Comparison of ENCODE assay signal across 30 cellular contexts in the genomic region with DNA sequence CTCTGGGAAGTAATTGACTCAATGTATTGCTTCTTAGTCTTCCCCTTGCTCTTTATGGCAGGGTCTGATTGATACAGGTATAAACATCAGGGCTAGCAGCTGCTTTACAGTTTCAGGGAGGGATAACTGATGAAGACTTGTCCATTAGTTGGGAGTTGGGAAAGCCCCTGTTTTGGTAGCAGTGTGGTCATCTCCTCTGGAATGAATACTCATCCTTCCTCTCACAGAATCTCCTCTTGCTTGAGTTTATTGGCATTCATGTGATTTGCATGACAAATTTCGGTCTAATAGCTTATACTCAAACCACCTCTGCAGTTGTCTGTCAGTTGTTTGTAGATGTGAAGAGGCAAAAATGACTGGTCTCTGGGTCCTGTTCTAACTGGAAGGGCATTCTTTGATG.
"Had no signal": no experiment of that assay in that cellular context is flagged by ENCODE, and none has a peak within 500 bp of the region (broad histone marks: within the 10 kb centered on the region; RNA-seq: fewer than 3 reads in every experiment).

No MANE protein-coding gene starts in this region.

- H3K4me1 ChIP-seq: breast epithelium, gastrocnemius medialis, heart left ventricle had no signal

- H3K27ac Mint-ChIP-seq: activated CD4-positive, alpha-beta memory T cell treated with anti-CD3 and anti-CD28 coated beads, Interleukin-2, amount 10 ng/mL, durations not matched to agents 7 days and 5 days; activated CD4-positive, alpha-beta T cell treated with anti-CD3 and anti-CD28 coated beads, Interleukin-2, amount 10 ng/mL, durations not matched to agents 7 days and 5 days; activated naive CD4-positive, alpha-beta T cell treated with anti-CD3 and anti-CD28 coated beads, Interleukin-2, amount 10 ng/mL, durations not matched to agents 7 days and 5 days; activated naive CD4-positive, alpha-beta T cell treated with anti-CD3 and anti-CD28 coated beads, Interleukin-2, amount 50 U/mL, for 72 hours; activated naive CD8-positive, alpha-beta T cell treated with anti-CD3 and anti-CD28 coated beads, Interleukin-2, amount 10 ng/mL, durations not matched to agents 7 days and 5 days; activated T-cell treated with anti-CD3 and anti-CD28 coated beads, Interleukin-2, amount 50 U/mL, for 24 hours; activated T-cell treated with anti-CD3 and anti-CD28 coated beads, Interleukin-2, amount 50 U/mL, for 72 hours; brain; dendritic cell treated with granulocyte-macrophage colony-stimulating factor and Interleukin-4, amounts not matched to agents 40 ng/mL and 50 ng/mL, for 4 days had no signal

- H3K9me3 ChIP-seq: ascending aorta, breast epithelium, gastrocnemius medialis, heart left ventricle had no signal

- H3K4me1 Mint-ChIP-seq: activated CD4-positive, alpha-beta memory T cell treated with anti-CD3 and anti-CD28 coated beads, Interleukin-2, amount 10 ng/mL, durations not matched to agents 7 days and 5 days; activated CD4-positive, alpha-beta T cell treated with anti-CD3 and anti-CD28 coated beads, Interleukin-2, amount 10 ng/mL, durations not matched to agents 7 days and 5 days; activated naive CD4-positive, alpha-beta T cell treated with anti-CD3 and anti-CD28 coated beads, Interleukin-2, amount 10 ng/mL, durations not matched to agents 7 days and 5 days; activated naive CD8-positive, alpha-beta T cell treated with anti-CD3 and anti-CD28 coated beads, Interleukin-2, amount 10 ng/mL, durations not matched to agents 7 days and 5 days; central memory CD8-positive, alpha-beta T cell had no signal

- H3K4me3 ChIP-seq: ascending aorta, breast epithelium, cardiac muscle cell, coronary artery, dorsolateral prefrontal cortex, gastrocnemius medialis, heart left ventricle had no signal

- ATAC-seq: activated naive CD4-positive, alpha-beta T cell treated with anti-CD3 and anti-CD28 coated beads, Interleukin-2, amount 50 U/mL, for 72 hours; activated T-cell treated with anti-CD3 and anti-CD28 coated beads, Interleukin-2, amount 50 U/mL, for 72 hours; esophagus mucosa; gastrocnemius medialis; heart left ventricle had no signal

- H3K4me3 Mint-ChIP-seq: activated CD4-positive, alpha-beta memory T cell treated with anti-CD3 and anti-CD28 coated beads, Interleukin-2, amount 10 ng/mL, durations not matched to agents 7 days and 5 days; activated CD4-positive, alpha-beta T cell treated with anti-CD3 and anti-CD28 coated beads, Interleukin-2, amount 10 ng/mL, durations not matched to agents 7 days and 5 days; activated naive CD4-positive, alpha-beta T cell treated with anti-CD3 and anti-CD28 coated beads, Interleukin-2, amount 10 ng/mL, durations not matched to agents 7 days and 5 days; activated naive CD8-positive, alpha-beta T cell treated with anti-CD3 and anti-CD28 coated beads, Interleukin-2, amount 10 ng/mL, durations not matched to agents 7 days and 5 days; activated T-cell treated with anti-CD3 and anti-CD28 coated beads, Interleukin-2, amount 50 U/mL, for 24 hours; activated T-cell treated with anti-CD3 and anti-CD28 coated beads, Interleukin-2, amount 50 U/mL, for 72 hours; brain; central memory CD8-positive, alpha-beta T cell; dendritic cell treated with granulocyte-macrophage colony-stimulating factor and Interleukin-4, amounts not matched to agents 40 ng/mL and 50 ng/mL, for 4 days; endodermal cell had no signal

- H3K36me3 ChIP-seq: ascending aorta, breast epithelium, cardiac muscle cell, gastrocnemius medialis, heart left ventricle had no signal

- DNase-seq: activated CD4-positive, alpha-beta memory T cell treated with anti-CD3 and anti-CD28 coated beads, Interleukin-2, amount 10 ng/mL, durations not matched to agents 7 days and 5 days; activated CD4-positive, alpha-beta T cell treated with anti-CD3 and anti-CD28 coated beads for 1 hour; activated CD4-positive, alpha-beta T cell treated with anti-CD3 and anti-CD28 coated beads for 4 hours; activated CD4-positive, alpha-beta T cell treated with anti-CD3 and anti-CD28 coated beads, Interleukin-2, amount 10 ng/mL, durations not matched to agents 7 days and 5 days; activated CD4-positive, alpha-beta T cell treated with anti-CD3 and anti-CD28 coated beads, Interleukin-2, amount 50 U/mL, for 4 hours; activated CD8-positive, alpha-beta memory T cell treated with anti-CD3 and anti-CD28 coated beads, Interleukin-2, amount 50 U/mL, for 48 hours; activated gamma-delta T cell; activated naive CD4-positive, alpha-beta T cell; activated naive CD4-positive, alpha-beta T cell treated with anti-CD3 and anti-CD28 coated beads, Interleukin-2, amount 10 ng/mL, durations not matched to agents 7 days and 5 days; activated naive CD8-positive, alpha-beta T cell treated with anti-CD3 and anti-CD28 coated beads, Interleukin-2, amount 10 ng/mL, durations not matched to agents 7 days and 5 days; activated T-cell treated with anti-CD3 and anti-CD28 coated beads for 4 hours; activated T-cell treated with anti-CD3 and anti-CD28 coated beads, Interleukin-2, amount 50 U/mL, for 24 hours; activated T-cell treated with anti-CD3 and anti-CD28 coated beads, Interleukin-2, amount 50 U/mL, for 72 hours; dorsolateral prefrontal cortex; effector memory CD4-positive, alpha-beta T cell; endodermal cell; foreskin fibroblast; gastrocnemius medialis; glutamatergic neuron; heart left ventricle; T-helper 2 cell had no signal

- H3K36me3 Mint-ChIP-seq: activated naive CD4-positive, alpha-beta T cell treated with anti-CD3 and anti-CD28 coated beads, Interleukin-2, amount 10 ng/mL, durations not matched to agents 7 days and 5 days; activated naive CD4-positive, alpha-beta T cell treated with anti-CD3 and anti-CD28 coated beads, Interleukin-2, amount 50 U/mL, for 72 hours; activated naive CD8-positive, alpha-beta T cell treated with anti-CD3 and anti-CD28 coated beads, Interleukin-2, amount 10 ng/mL, durations not matched to agents 7 days and 5 days; brain had no signal

- H3K27ac ChIP-seq: ascending aorta, breast epithelium, cardiac muscle cell, coronary artery, dorsolateral prefrontal cortex, gastrocnemius medialis, heart left ventricle had no signal

- H3K27me3 ChIP-seq: ascending aorta, breast epithelium, cardiac muscle cell, dorsolateral prefrontal cortex, gastrocnemius medialis, heart left ventricle had no signal

- H3K9me3 Mint-ChIP-seq: activated CD4-positive, alpha-beta T cell treated with anti-CD3 and anti-CD28 coated beads, Interleukin-2, amount 10 ng/mL, durations not matched to agents 7 days and 5 days; brain; dendritic cell treated with granulocyte-macrophage colony-stimulating factor and Interleukin-4, amounts not matched to agents 40 ng/mL and 50 ng/mL, for 4 days; endodermal cell had no signal

- H3K27me3 Mint-ChIP-seq: activated CD4-positive, alpha-beta memory T cell treated with anti-CD3 and anti-CD28 coated beads, Interleukin-2, amount 10 ng/mL, durations not matched to agents 7 days and 5 days; activated CD4-positive, alpha-beta T cell treated with anti-CD3 and anti-CD28 coated beads, Interleukin-2, amount 10 ng/mL, durations not matched to agents 7 days and 5 days; activated naive CD4-positive, alpha-beta T cell treated with anti-CD3 and anti-CD28 coated beads, Interleukin-2, amount 10 ng/mL, durations not matched to agents 7 days and 5 days; activated naive CD8-positive, alpha-beta T cell treated with anti-CD3 and anti-CD28 coated beads, Interleukin-2, amount 10 ng/mL, durations not matched to agents 7 days and 5 days; activated T-cell treated with anti-CD3 and anti-CD28 coated beads, Interleukin-2, amount 50 U/mL, for 24 hours; central memory CD8-positive, alpha-beta T cell; dendritic cell treated with granulocyte-macrophage colony-stimulating factor and Interleukin-4, amounts not matched to agents 40 ng/mL and 50 ng/mL, for 4 days had no signal
